In genomic region chr21:34679056-34679455, GRCh38 we compare ENCODE assay signal across 18 cellular contexts. TPM values are rescaled to one million over a fixed set of nuclear protein-coding genes. Genes with fewer than 3 reads are reported as not detected.
"Had no signal": no experiment of that assay in that cellular context is flagged by ENCODE, and none has a peak within 500 bp of the region (broad histone marks: within the 10 kb centered on the region; RNA-seq: fewer than 3 reads in every experiment).

No MANE protein-coding gene starts in this region.

- H3K27ac ChIP-seq: foreskin keratinocyte, psoas muscle, right atrium auricular region had no signal

- H3K4me3 Mint-ChIP-seq: activated CD8-positive, alpha-beta T cell treated with anti-CD3 and anti-CD28 coated beads, Interleukin-2, amount 10 ng/mL, durations not matched to agents 7 days and 5 days; activated naive CD4-positive, alpha-beta T cell treated with anti-CD3 and anti-CD28 coated beads, Interleukin-2, amount 50 U/mL, for 24 hours; activated T-helper 1 cell treated with anti-CD3 and anti-CD28 coated beads, Interleukin-12 subunit alpha, Interleukin-12 subunit beta, Interleukin-2, Interleukin-4 antibody, amounts not matched to agents 30 ng/mL and 10 ng/mL and 1 ng/mL, durations not matched to agents 14 hours and 24 hours and 36 hours; brain; naive thymus-derived CD4-positive, alpha-beta T cell had no signal

- H3K27ac Mint-ChIP-seq: activated CD8-positive, alpha-beta T cell treated with anti-CD3 and anti-CD28 coated beads, Interleukin-2, amount 10 ng/mL, durations not matched to agents 7 days and 5 days; activated naive CD4-positive, alpha-beta T cell treated with anti-CD3 and anti-CD28 coated beads, Interleukin-2, amount 50 U/mL, for 24 hours; activated T-helper 1 cell treated with anti-CD3 and anti-CD28 coated beads, Interleukin-12 subunit alpha, Interleukin-12 subunit beta, Interleukin-2, Interleukin-4 antibody, amounts not matched to agents 30 ng/mL and 10 ng/mL and 1 ng/mL, durations not matched to agents 14 hours and 24 hours and 36 hours; brain had no signal

- H3K27me3 ChIP-seq: right atrium auricular region had no signal

- H3K4me1 Mint-ChIP-seq: activated naive CD4-positive, alpha-beta T cell treated with anti-CD3 and anti-CD28 coated beads, Interleukin-2, amount 50 U/mL, for 24 hours had no signal

- H3K36me3 Mint-ChIP-seq: brain had no signal

- H3K4me3 ChIP-seq: lung, psoas muscle, right atrium auricular region had no signal

- H3K36me3 ChIP-seq: right atrium auricular region had no signal

- H3K4me1 ChIP-seq: psoas muscle, right atrium auricular region had no signal

- DNase-seq: activated CD4-positive, alpha-beta T cell treated with anti-CD3 and anti-CD28 coated beads for 1 hour; activated CD4-positive, alpha-beta T cell treated with anti-CD3 and anti-CD28 coated beads, Interleukin-2, amount 50 U/mL, for 1 hour; activated CD8-positive, alpha-beta T cell treated with anti-CD3 and anti-CD28 coated beads, Interleukin-2, amount 10 ng/mL, durations not matched to agents 7 days and 5 days; activated gamma-delta T cell; aorta; dermis blood vessel endothelial cell; effector CD8-positive, alpha-beta T cell; naive thymus-derived CD4-positive, alpha-beta T cell; psoas muscle; stimulated activated CD4-positive, alpha-beta T cell treated with anti-CD3 and anti-CD28 coated beads, Interleukin-4, amount 100 ng/mL, for 24 hours; stimulated activated naive CD4-positive, alpha-beta T cell treated with Interleukin-2 at 50 U/mL for 16 hours had no signal

RNA-seq across cellular contexts. Expression of gene CLIC6, which starts 10.3 kb away (rescaled TPM):
- total RNA-seq: activated T-helper 1 cell treated with anti-CD3 and anti-CD28 coated beads, Interleukin-12 subunit alpha, Interleukin-12 subunit beta, Interleukin-2, Interleukin-4 antibody, amounts not matched to agents 30 ng/mL and 10 ng/mL and 1 ng/mL, durations not matched to agents 14 hours and 24 hours and 36 hours; dermis blood vessel endothelial cell; glomerular endothelial cell had no signal
